8 cellular contexts compared by ENCODE assay signal in the genomic region with DNA sequence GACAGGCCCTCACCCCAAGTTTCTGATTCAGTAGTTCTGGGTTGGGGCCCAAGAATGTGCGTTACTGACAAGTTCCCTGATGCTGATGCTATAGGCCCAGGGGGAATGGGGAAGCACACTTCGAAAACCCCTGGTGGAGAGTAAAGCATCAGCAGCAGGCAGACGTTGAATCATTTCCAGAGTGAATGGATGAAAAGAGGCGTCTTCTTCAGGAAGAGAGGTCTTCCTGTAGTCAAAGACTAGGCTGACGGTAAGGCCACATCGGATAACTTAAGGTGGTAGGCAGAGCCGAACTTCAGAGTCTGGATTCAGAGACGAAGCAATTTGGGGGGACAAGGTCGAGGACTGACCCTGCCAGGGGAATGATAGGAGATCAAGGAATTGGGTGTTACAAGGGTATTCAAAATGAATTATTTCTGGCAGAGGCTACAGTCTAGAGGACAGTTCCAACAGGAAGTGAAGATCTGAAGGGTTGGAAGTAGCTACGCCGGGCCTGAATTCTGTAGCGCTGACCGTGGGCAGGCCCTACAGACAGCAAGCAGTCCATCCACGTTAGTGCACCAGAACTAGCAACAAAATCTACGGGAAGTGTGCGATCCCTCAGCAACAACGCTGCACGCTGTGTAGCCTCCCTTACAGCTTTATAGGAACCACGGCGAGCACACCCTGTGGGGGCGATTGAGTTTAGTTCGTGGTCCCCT.
DNase-seq lines count a peak whose midpoint lies in the region; ATAC-seq and TF ChIP-seq lines count a peak whose summit lies in the region.

No MANE protein-coding gene starts in this region.

- H3K27ac Mint-ChIP-seq in dendritic cell treated with granulocyte-macrophage colony-stimulating factor and Interleukin-4, amounts not matched to agents 40 ng/mL and 50 ng/mL, for 4 days: peak overlapping the region; percentile 98
- peak overlapping the region; percentile 96 for H3K27ac Mint-ChIP-seq in memory B cell

- intact Hi-C loops in dendritic cell treated with granulocyte-macrophage colony-stimulating factor and Interleukin-4, amounts not matched to agents 40 ng/mL and 50 ng/mL, for 4 days (cut with micrococcal nuclease): loop anchor here (2.0 kb wide), 1 partner anchor 60 kb away; a partner anchor contains a TSS

- H3K27me3 ChIP-seq in HL-60 (ENCODE audit: insufficient read depth, poor library complexity, severe bottlenecking): no peaks in the 10 kb centered on the region

- peaks cover 46% of the 10 kb centered on the region for H3K36me3 Mint-ChIP-seq in dendritic cell treated with granulocyte-macrophage colony-stimulating factor and Interleukin-4, amounts not matched to agents 40 ng/mL and 50 ng/mL, for 4 days (ENCODE audit: low read depth)
- H3K36me3 Mint-ChIP-seq in memory B cell: peaks cover 2% of the 10 kb centered on the region

- H3K4me3 Mint-ChIP-seq in dendritic cell treated with granulocyte-macrophage colony-stimulating factor and Interleukin-4, amounts not matched to agents 40 ng/mL and 50 ng/mL, for 4 days: peak overlapping the region; percentile 100
- H3K4me3 Mint-ChIP-seq in memory B cell: peak overlapping the region; percentile 90

- no peaks in the 10 kb centered on the region for H3K27me3 Mint-ChIP-seq in dendritic cell treated with granulocyte-macrophage colony-stimulating factor and Interleukin-4, amounts not matched to agents 40 ng/mL and 50 ng/mL, for 4 days
- H3K27me3 Mint-ChIP-seq in memory B cell: no peaks in the 10 kb centered on the region

- H3K4me3 ChIP-seq in HL-60 (replicated peaks; ENCODE audit: insufficient read depth, low read length): peak overlapping the region; percentile 84

- ATAC-seq in GM19023 (IDR thresholded peaks at IDR 0.05; ENCODE audit: unreplicated experiment): peak; percentile 21
- ATAC-seq in memory B cell (ENCODE audit: low read depth): peak; percentile 39

- no peaks in the 10 kb centered on the region for H3K9me3 Mint-ChIP-seq in dendritic cell treated with granulocyte-macrophage colony-stimulating factor and Interleukin-4, amounts not matched to agents 40 ng/mL and 50 ng/mL, for 4 days
- H3K9me3 Mint-ChIP-seq in memory B cell: no peaks in the 10 kb centered on the region

- DNase-seq in AG20443 (ENCODE audit: low spot score): peak; percentile 50
- DNase-seq in HL-60 (ENCODE audit: low read depth in 1 of 2, low spot score in 1 of 2): peak; percentile 67 to 71
- DNase-seq in UCSD-AML1 (lab: John Stamatoyannopoulos, UW; ENCODE audit: unreplicated experiment): peak; percentile 44
- peak in 1 of 2 donors; percentile 25 for DNase-seq in memory B cell (ENCODE audit: low spot score in 2 of 2)
- DNase-seq in superior temporal gyrus (ENCODE audit: extremely low spot score): peak; percentile 34
- DNase-seq in NCI-H187 (lab: John Stamatoyannopoulos, UW): no peak

- peak overlapping the region; percentile 71 for H3K27ac ChIP-seq in HL-60 (replicated peaks)

- TF ChIP-seq CTCF in HL-60 (IDR thresholded peaks at IDR 0.05; ENCODE audit: insufficient read depth, low read length): peak; percentile 67

- peaks cover 36% of the 10 kb centered on the region for H3K4me1 Mint-ChIP-seq in dendritic cell treated with granulocyte-macrophage colony-stimulating factor and Interleukin-4, amounts not matched to agents 40 ng/mL and 50 ng/mL, for 4 days (ENCODE audit: low read depth)
- peaks cover 17% of the 10 kb centered on the region for H3K4me1 Mint-ChIP-seq in memory B cell

Comparison
In these comparisons a context has a peak if more than half of its experiments do, and no peak if none do; other contexts are left out.
1. DNase-seq: peak in AG20443 (single experiment), HL-60 (2 of 2), UCSD-AML1 (single experiment) and superior temporal gyrus (single experiment); none in NCI-H187 (0 of 2).